ENCODE assay signal across 1 cellular context in the genomic region with DNA sequence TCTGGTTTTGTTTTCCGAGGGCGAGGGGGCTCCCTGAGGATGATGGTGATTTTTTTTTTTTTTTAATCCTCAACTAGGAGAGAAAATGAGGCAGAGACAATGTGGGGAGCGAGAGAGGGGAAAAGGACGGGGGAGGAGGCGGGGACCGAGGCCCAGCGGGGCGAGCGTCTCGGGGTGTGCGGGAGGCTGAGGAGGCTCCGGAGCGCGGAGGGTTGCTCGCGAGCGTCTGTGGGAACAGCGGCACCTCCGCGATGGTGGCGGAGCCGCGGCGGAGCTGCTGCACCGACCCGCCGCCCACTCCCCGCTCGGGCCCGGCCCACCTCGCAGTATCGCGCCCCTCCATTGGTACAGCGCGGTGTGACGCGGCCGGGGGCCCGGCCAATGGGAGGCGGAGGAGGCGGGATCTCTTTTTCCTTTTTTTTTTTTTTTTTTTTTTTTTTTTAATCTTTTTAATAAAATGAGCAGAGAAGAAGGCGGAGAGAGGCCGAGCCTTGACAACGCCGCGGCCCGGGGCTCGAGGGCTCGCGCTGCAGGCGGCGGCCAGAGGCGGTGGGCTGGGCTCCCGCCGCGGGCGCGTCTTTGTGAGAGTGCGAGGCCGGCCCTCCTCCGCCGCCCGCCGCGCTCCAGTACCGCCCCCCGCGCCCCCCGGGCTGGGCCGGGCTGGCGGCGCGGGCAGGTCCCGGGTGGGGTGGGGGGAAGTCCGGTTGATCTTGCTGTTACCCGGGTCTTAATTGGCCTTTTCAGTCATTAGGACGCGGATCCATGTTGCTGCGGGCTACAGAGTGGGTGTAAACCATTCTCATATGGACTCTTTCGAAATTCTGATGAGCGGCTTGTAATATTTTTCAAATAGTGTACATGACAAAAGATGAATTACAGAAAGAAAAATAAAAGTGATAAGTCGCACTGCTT.
TF ChIP-seq lines count a peak whose summit lies in the region.

A gene (minus strand): TSS at position 228 of the 912 bp plus-strand sequence.

TF ChIP-seq in GM12878, 131 proteins besides CTCF, POLR2A, EP300 and RAD21 (continues in another document):
- TF ChIP-seq, protein P1, sequence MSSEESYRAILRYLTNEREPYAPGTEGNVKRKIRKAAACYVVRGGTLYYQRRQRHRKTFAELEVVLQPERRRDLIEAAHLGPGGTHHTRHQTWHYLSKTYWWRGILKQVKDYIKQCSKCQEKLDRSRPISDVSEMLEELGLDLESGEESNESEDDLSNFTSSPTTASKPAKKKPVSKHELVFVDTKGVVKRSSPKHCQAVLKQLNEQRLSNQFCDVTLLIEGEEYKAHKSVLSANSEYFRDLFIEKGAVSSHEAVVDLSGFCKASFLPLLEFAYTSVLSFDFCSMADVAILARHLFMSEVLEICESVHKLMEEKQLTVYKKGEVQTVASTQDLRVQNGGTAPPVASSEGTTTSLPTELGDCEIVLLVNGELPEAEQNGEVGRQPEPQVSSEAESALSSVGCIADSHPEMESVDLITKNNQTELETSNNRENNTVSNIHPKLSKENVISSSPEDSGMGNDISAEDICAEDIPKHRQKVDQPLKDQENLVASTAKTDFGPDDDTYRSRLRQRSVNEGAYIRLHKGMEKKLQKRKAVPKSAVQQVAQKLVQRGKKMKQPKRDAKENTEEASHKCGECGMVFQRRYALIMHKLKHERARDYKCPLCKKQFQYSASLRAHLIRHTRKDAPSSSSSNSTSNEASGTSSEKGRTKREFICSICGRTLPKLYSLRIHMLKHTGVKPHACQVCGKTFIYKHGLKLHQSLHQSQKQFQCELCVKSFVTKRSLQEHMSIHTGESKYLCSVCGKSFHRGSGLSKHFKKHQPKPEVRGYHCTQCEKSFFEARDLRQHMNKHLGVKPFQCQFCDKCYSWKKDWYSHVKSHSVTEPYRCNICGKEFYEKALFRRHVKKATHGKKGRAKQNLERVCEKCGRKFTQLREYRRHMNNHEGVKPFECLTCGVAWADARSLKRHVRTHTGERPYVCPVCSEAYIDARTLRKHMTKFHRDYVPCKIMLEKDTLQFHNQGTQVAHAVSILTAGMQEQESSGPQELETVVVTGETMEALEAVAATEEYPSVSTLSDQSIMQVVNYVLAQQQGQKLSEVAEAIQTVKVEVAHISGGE (CRISPR knock-in tag; IDR thresholded peaks at IDR 0.05), result no peak
- TF ChIP-seq ZBED1 (IDR thresholded peaks at IDR 0.05; ENCODE audit: borderline replicate concordance) (0 out of 2 replicates have a peak, but pooled peaks have one; percentile 28), NFXL1 (IDR thresholded peaks at IDR 0.05; ENCODE audit: borderline replicate concordance) (no peak), ZNF217 (IDR thresholded peaks at IDR 0.05) (0 out of 2 replicates have a peak, but pooled peaks have one; percentile 17), ZSCAN29 (IDR thresholded peaks at IDR 0.05) (peak; percentile 56; the same call in 1 of the 2 replicates), SREBF1 (IDR thresholded peaks at IDR 0.05; ENCODE audit: low read length) (peak; percentile 7; the same call in 1 of the 2 replicates), RB1 (IDR thresholded peaks at IDR 0.05; ENCODE audit: borderline replicate concordance) (peak; percentile 44; the same call in 1 of the 2 replicates), SMAD1 (IDR thresholded peaks at IDR 0.05; ENCODE audit: low read depth, partially characterized antibody) (peak; percentile 24), SRF (IDR thresholded peaks at IDR 0.05; ENCODE audit: low read depth in 2 of 2, low read length in 2 of 2) (0 out of 4 replicates have a peak, but pooled peaks of 1 of the 2 experiments have one; percentile 8), NFYA (IDR thresholded peaks at IDR 0.05; ENCODE audit: borderline replicate concordance, low read depth, low read length) (no peak; the same call in 1 of the 2 replicates), ZNF384 (IDR thresholded peaks at IDR 0.05; ENCODE audit: borderline replicate concordance, low read depth, low read length) (peak; percentile 99), SIX5 (IDR thresholded peaks at IDR 0.05; ENCODE audit: low read depth, low read length, severe bottlenecking) (no peak), WRNIP1 (IDR thresholded peaks at IDR 0.05; ENCODE audit: borderline replicate concordance, low read depth, low read length) (no peak), TCF12 (IDR thresholded peaks at IDR 0.05; ENCODE audit: low read depth, low read length) (0 out of 2 replicates have a peak, but pooled peaks have one; percentile 38), BACH1 (IDR thresholded peaks at IDR 0.05; ENCODE audit: borderline replicate concordance) (peak; percentile 44; the same call in 1 of the 2 replicates), SPI1 (IDR thresholded peaks at IDR 0.05; ENCODE audit: borderline replicate concordance, insufficient read depth, low read depth, low read length) (no peak), RUNX3 (IDR thresholded peaks at IDR 0.05; ENCODE audit: low read length) (peak; percentile 46), HDAC2 (IDR thresholded peaks at IDR 0.05) (no peak), POLR2AphosphoS5 (IDR thresholded peaks at IDR 0.05; ENCODE audit: low read length) (peak; percentile 94), ZNF274 (IDR thresholded peaks at IDR 0.05; ENCODE audit: insufficient read depth, insufficient read length) (no peak), HCFC1 (IDR thresholded peaks at IDR 0.05; ENCODE audit: low read length) (no peak; the same call in 1 of the 2 replicates), POU2F2 (IDR thresholded peaks at IDR 0.05; ENCODE audit: borderline replicate concordance, low read depth, low read length) (peak; percentile 50; the same call in 1 of the 3 replicates), SP1 (IDR thresholded peaks at IDR 0.05; ENCODE audit: low read depth, low read length) (peak; percentile 92), NR2F1 (conservative IDR thresholded peaks at IDR 0.05) (peak; percentile 53; the same call in 1 of the 2 replicates), NR2C1 (IDR thresholded peaks at IDR 0.05) (0 out of 2 replicates have a peak, but pooled peaks have one; percentile 21), LARP7 (IDR thresholded peaks at IDR 0.05) (peak; percentile 70; the same call in 1 of the 2 replicates), YY1 (IDR thresholded peaks at IDR 0.05; ENCODE audit: low read depth, low read length) (peak; percentile 84)
- TF ChIP-seq, protein P2, sequence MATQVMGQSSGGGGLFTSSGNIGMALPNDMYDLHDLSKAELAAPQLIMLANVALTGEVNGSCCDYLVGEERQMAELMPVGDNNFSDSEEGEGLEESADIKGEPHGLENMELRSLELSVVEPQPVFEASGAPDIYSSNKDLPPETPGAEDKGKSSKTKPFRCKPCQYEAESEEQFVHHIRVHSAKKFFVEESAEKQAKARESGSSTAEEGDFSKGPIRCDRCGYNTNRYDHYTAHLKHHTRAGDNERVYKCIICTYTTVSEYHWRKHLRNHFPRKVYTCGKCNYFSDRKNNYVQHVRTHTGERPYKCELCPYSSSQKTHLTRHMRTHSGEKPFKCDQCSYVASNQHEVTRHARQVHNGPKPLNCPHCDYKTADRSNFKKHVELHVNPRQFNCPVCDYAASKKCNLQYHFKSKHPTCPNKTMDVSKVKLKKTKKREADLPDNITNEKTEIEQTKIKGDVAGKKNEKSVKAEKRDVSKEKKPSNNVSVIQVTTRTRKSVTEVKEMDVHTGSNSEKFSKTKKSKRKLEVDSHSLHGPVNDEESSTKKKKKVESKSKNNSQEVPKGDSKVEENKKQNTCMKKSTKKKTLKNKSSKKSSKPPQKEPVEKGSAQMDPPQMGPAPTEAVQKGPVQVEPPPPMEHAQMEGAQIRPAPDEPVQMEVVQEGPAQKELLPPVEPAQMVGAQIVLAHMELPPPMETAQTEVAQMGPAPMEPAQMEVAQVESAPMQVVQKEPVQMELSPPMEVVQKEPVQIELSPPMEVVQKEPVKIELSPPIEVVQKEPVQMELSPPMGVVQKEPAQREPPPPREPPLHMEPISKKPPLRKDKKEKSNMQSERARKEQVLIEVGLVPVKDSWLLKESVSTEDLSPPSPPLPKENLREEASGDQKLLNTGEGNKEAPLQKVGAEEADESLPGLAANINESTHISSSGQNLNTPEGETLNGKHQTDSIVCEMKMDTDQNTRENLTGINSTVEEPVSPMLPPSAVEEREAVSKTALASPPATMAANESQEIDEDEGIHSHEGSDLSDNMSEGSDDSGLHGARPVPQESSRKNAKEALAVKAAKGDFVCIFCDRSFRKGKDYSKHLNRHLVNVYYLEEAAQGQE (IDR thresholded peaks at IDR 0.05; ENCODE audit: low read depth, low read length), result 0 out of 2 replicates have a peak, but pooled peaks have one; percentile 31
- TF ChIP-seq, protein P3, sequence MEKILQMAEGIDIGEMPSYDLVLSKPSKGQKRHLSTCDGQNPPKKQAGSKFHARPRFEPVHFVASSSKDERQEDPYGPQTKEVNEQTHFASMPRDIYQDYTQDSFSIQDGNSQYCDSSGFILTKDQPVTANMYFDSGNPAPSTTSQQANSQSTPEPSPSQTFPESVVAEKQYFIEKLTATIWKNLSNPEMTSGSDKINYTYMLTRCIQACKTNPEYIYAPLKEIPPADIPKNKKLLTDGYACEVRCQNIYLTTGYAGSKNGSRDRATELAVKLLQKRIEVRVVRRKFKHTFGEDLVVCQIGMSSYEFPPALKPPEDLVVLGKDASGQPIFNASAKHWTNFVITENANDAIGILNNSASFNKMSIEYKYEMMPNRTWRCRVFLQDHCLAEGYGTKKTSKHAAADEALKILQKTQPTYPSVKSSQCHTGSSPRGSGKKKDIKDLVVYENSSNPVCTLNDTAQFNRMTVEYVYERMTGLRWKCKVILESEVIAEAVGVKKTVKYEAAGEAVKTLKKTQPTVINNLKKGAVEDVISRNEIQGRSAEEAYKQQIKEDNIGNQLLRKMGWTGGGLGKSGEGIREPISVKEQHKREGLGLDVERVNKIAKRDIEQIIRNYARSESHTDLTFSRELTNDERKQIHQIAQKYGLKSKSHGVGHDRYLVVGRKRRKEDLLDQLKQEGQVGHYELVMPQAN (conservative IDR thresholded peaks at IDR 0.05), result peak; percentile 82
- TF ChIP-seq, protein P4, sequence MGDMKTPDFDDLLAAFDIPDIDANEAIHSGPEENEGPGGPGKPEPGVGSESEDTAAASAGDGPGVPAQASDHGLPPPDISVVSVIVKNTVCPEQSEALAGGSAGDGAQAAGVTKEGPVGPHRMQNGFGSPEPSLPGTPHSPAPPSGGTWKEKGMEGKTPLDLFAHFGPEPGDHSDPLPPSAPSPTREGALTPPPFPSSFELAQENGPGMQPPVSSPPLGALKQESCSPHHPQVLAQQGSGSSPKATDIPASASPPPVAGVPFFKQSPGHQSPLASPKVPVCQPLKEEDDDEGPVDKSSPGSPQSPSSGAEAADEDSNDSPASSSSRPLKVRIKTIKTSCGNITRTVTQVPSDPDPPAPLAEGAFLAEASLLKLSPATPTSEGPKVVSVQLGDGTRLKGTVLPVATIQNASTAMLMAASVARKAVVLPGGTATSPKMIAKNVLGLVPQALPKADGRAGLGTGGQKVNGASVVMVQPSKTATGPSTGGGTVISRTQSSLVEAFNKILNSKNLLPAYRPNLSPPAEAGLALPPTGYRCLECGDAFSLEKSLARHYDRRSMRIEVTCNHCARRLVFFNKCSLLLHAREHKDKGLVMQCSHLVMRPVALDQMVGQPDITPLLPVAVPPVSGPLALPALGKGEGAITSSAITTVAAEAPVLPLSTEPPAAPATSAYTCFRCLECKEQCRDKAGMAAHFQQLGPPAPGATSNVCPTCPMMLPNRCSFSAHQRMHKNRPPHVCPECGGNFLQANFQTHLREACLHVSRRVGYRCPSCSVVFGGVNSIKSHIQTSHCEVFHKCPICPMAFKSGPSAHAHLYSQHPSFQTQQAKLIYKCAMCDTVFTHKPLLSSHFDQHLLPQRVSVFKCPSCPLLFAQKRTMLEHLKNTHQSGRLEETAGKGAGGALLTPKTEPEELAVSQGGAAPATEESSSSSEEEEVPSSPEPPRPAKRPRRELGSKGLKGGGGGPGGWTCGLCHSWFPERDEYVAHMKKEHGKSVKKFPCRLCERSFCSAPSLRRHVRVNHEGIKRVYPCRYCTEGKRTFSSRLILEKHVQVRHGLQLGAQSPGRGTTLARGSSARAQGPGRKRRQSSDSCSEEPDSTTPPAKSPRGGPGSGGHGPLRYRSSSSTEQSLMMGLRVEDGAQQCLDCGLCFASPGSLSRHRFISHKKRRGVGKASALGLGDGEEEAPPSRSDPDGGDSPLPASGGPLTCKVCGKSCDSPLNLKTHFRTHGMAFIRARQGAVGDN (IDR thresholded peaks at IDR 0.05), result peak; percentile 58; the same call in 1 of the 2 replicates
- TF ChIP-seq, protein P5, sequence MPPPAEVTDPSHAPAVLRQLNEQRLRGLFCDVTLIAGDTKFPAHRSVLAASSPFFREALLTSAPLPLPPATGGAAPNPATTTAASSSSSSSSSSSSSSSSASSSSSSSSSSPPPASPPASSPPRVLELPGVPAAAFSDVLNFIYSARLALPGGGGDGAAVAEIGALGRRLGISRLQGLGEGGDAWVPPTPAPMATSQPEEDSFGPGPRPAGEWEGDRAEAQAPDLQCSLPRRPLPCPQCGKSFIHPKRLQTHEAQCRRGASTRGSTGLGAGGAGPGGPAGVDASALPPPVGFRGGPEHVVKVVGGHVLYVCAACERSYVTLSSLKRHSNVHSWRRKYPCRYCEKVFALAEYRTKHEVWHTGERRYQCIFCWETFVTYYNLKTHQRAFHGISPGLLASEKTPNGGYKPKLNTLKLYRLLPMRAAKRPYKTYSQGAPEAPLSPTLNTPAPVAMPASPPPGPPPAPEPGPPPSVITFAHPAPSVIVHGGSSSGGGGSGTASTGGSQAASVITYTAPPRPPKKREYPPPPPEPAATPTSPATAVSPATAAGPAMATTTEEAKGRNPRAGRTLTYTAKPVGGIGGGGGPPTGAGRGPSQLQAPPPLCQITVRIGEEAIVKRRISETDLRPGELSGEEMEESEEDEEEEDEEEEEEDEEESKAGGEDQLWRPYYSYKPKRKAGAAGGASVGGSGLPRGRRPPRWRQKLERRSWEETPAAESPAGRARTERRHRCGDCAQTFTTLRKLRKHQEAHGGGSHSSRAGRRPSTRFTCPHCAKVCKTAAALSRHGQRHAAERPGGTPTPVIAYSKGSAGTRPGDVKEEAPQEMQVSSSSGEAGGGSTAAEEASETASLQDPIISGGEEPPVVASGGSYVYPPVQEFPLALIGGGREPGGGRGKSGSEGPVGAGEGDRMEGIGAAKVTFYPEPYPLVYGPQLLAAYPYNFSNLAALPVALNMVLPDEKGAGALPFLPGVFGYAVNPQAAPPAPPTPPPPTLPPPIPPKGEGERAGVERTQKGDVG (CRISPR knock-in tag; IDR thresholded peaks at IDR 0.05), result no peak
